ENCODE assay signal across 26 cellular contexts in the genomic region with DNA sequence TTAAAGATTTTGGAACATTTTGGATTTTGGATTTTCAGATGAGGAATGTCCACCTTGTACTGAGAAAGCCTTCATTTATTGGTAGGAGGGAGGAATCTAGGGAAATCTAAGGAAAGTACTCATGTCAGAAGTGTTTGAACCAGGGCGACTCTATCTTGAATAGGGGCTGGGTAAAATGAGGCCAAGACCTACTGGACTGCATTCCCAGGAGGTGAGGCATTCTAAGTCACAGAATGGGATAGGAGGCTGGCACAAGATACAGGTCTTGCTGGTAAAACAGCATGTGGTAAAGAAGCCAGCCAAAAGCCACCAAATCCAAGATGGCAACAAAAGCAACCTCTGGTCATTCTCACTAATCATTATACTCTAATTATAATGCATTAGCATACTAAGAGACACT.
DNase-seq lines count a peak whose midpoint lies in the region; FAIRE-seq and TF ChIP-seq lines count a peak whose summit lies in the region.
"Had no signal": no experiment of that assay in that cellular context is flagged by ENCODE, and none has a peak within 500 bp of the region (broad histone marks: within the 10 kb centered on the region; RNA-seq: fewer than 3 reads in every experiment).

No MANE protein-coding gene starts in this region.

- H3K18ac ChIP-seq in trophoblast cell (ENCODE audit: low read length), result no peak overlapping the region

- DNase-seq in bronchial epithelial cell (ENCODE audit: low read depth) (peak; percentile 21), kidney tubule cell (ENCODE audit: low spot score) (peak; percentile 16), trophoblast cell (peak; percentile 66 to 73), testis (no peak), SW 1271 (lab: John Stamatoyannopoulos, UW) (no peak), midbrain (lab: John Stamatoyannopoulos, UW) (no peak)
- DNase-seq: 8988T; ACHN; BE2C; C1 segment of cervical spinal cord; CD4-positive, alpha-beta memory T cell; CD4-positive, CD25-positive, alpha-beta regulatory T cell; CD8-positive, alpha-beta memory T cell; COR-L47; DMS 273 treated with DMSO at 0.1 percent for 48 hours; DMS153; DMS53; DMS79; DND-41; EL; GDM1 had no signal

- H2BK5ac ChIP-seq in trophoblast cell (ENCODE audit: low read depth, low read length, poor library complexity), result no peak overlapping the region

- H3K4ac ChIP-seq in trophoblast cell (ENCODE audit: low read depth, low read length), result no peak overlapping the region

- WGBS in trophoblast cell (ENCODE audit: extremely low coverage, insufficient coverage, insufficient read length), result no CpG with 5 or more reads among the region's 1 CpG
- 92 to 100% methylated on average over 1 of the region's 1 CpG for WGBS in testis, 2 donors

- no peaks in the 10 kb centered on the region for H3K79me1 ChIP-seq in trophoblast cell (ENCODE audit: low read length)

- FAIRE-seq in bronchial epithelial cell (lab: Jason Lieb, UNC), result no peak
- FAIRE-seq: A204.1, GM12878, GM12892, GM18507 had no signal

- H2AFZ ChIP-seq in trophoblast cell (ENCODE audit: insufficient read depth, low read length, poor library complexity), result no peak overlapping the region

- no peak overlapping the region for H2BK12ac ChIP-seq in trophoblast cell (ENCODE audit: low read length)

- H3K14ac ChIP-seq in trophoblast cell (ENCODE audit: low read length), result no peak overlapping the region

- no peaks in the 10 kb centered on the region for H3K36me3 ChIP-seq in bronchial epithelial cell (ENCODE audit: control insufficient read depth, insufficient read depth, low read length)
- H3K36me3 ChIP-seq in trophoblast cell (ENCODE audit: control insufficient read depth in 1 of 2, insufficient read depth in 2 of 2, low read length in 2 of 2), result no peaks in the 10 kb centered on the region
- no peaks in the 10 kb centered on the region for H3K36me3 ChIP-seq in testis (ENCODE audit: low read depth, missing control alignments)
- H3K36me3 ChIP-seq: BE2C, BLaER1 had no signal

- no peak for TF ChIP-seq POLR2A in testis (IDR thresholded peaks at IDR 0.05)

- intact Hi-C loops in testis (cut with DNase I; ENCODE audit: low total_unique reads), result no loop called here

- no peak overlapping the region for H3K9ac ChIP-seq in trophoblast cell (ENCODE audit: low read length)
- H3K9ac ChIP-seq: BLaER1 had no signal

- no peak overlapping the region for H4K91ac ChIP-seq in trophoblast cell (ENCODE audit: low read depth, low read length)

- no peak overlapping the region for H3K4me3 ChIP-seq in bronchial epithelial cell (ENCODE audit: low read depth, low read length)
- no peak overlapping the region for H3K4me3 ChIP-seq in trophoblast cell (ENCODE audit: low read depth, low read length)
- H3K4me3 ChIP-seq in testis, result no peak overlapping the region
- H3K4me3 ChIP-seq: BLaER1, GM12878 had no signal

- no peak overlapping the region for H3K4me2 ChIP-seq in trophoblast cell (ENCODE audit: low read length)
- H3K4me2 ChIP-seq: BLaER1 had no signal

- H2AK5ac ChIP-seq in trophoblast cell (ENCODE audit: low read length), result no peak overlapping the region

- H3K79me2 ChIP-seq in trophoblast cell (ENCODE audit: control insufficient read depth, insufficient read depth, low read length, poor library complexity), result no peaks in the 10 kb centered on the region

- H3K27ac ChIP-seq in trophoblast cell (ENCODE audit: low read depth, low read length), result no peak overlapping the region
- no peak overlapping the region for H3K27ac ChIP-seq in testis
- H3K27ac ChIP-seq: BLaER1 had no signal

- H4K8ac ChIP-seq in trophoblast cell (ENCODE audit: low read depth, low read length), result no peak overlapping the region

- H3K9me3 ChIP-seq in trophoblast cell (ENCODE audit: insufficient read depth, low read depth, low read length) (no peaks in the 10 kb centered on the region), testis (no peaks in the 10 kb centered on the region)
- H3K9me3 ChIP-seq: BE2C, BLaER1 had no signal

- H3K23ac ChIP-seq in trophoblast cell (ENCODE audit: low read length), result no peak overlapping the region

- H2BK120ac ChIP-seq in trophoblast cell (ENCODE audit: insufficient read depth, low read length, poor library complexity), result no peak overlapping the region

- TF ChIP-seq CTCF in bronchial epithelial cell (IDR thresholded peaks at IDR 0.05; ENCODE audit: insufficient read depth, low read length, severe bottlenecking) (no peak), testis (IDR thresholded peaks at IDR 0.05) (no peak)

- no peaks in the 10 kb centered on the region for H3K27me3 ChIP-seq in bronchial epithelial cell (ENCODE audit: control insufficient read depth, insufficient read depth, low read length)
- no peaks in the 10 kb centered on the region for H3K27me3 ChIP-seq in trophoblast cell (ENCODE audit: insufficient read depth, low read length)
- H3K27me3 ChIP-seq in testis, result no peaks in the 10 kb centered on the region
- H3K27me3 ChIP-seq: BE2C, BLaER1 had no signal

- H3K4me1 ChIP-seq in trophoblast cell (ENCODE audit: control insufficient read depth in 1 of 2, insufficient read depth in 2 of 2, low read length in 2 of 2) (no peaks in the 10 kb centered on the region), testis (no peaks in the 10 kb centered on the region)
- H3K4me1 ChIP-seq: BE2C, BLaER1 had no signal

- H4K12ac ChIP-seq in trophoblast cell (ENCODE audit: low read depth, low read length), result no peak overlapping the region

Comparison
In these comparisons a context has a peak if more than half of its experiments do, and no peak if none do; other contexts are left out.
1. DNase-seq: peak in bronchial epithelial cell (single experiment), kidney tubule cell (single experiment) and trophoblast cell (2 of 2); none in testis (single experiment), SW 1271 (0 of 2) and midbrain (single experiment).